Comparison of ENCODE assay signal across 22 cellular contexts in genomic region chr11:26254378-26254777, GRCh38.
"Had no signal": no experiment of that assay in that cellular context is flagged by ENCODE, and none has a peak within 500 bp of the region (broad histone marks: within the 10 kb centered on the region; RNA-seq: fewer than 3 reads in every experiment).

No MANE protein-coding gene starts in this region.

- DNase-seq: Kasumi-1, MM.1S, NCI-H1105, NCI-H1417 treated with DMSO at 0.1 percent for 48 hours, NCI-H146, NCI-H1694 treated with DMSO at 0.1 percent for 48 hours, NCI-H2029, NCI-H2081 treated with DMSO at 0.1 percent for 48 hours, NCI-H2171, NCI-H226, NCI-H446, NCI-H510A, NCI-H524 treated with DMSO at 0.1 percent for 48 hours, NCI-H69, NCI-H774, SHP77 had no signal

- H3K27ac Mint-ChIP-seq: IgD-negative memory B cell had no signal

- H3K4me1 Mint-ChIP-seq: IgD-negative memory B cell had no signal

- H3K36me3 Mint-ChIP-seq: IgD-negative memory B cell had no signal

- H3K27me3 Mint-ChIP-seq: IgD-negative memory B cell had no signal

- H3K4me3 ChIP-seq: K562 had no signal

- H3K4me3 Mint-ChIP-seq: IgD-negative memory B cell had no signal

- H3K9ac ChIP-seq: KMS-11 had no signal

- H3K4me2 ChIP-seq: KMS-11 had no signal

- H3K27ac ChIP-seq: KMS-11, RWPE1 had no signal

- ATAC-seq: HepG2, K562, Panc1 had no signal
